ENCODE assay signal across 23 cellular contexts in the genomic region with DNA sequence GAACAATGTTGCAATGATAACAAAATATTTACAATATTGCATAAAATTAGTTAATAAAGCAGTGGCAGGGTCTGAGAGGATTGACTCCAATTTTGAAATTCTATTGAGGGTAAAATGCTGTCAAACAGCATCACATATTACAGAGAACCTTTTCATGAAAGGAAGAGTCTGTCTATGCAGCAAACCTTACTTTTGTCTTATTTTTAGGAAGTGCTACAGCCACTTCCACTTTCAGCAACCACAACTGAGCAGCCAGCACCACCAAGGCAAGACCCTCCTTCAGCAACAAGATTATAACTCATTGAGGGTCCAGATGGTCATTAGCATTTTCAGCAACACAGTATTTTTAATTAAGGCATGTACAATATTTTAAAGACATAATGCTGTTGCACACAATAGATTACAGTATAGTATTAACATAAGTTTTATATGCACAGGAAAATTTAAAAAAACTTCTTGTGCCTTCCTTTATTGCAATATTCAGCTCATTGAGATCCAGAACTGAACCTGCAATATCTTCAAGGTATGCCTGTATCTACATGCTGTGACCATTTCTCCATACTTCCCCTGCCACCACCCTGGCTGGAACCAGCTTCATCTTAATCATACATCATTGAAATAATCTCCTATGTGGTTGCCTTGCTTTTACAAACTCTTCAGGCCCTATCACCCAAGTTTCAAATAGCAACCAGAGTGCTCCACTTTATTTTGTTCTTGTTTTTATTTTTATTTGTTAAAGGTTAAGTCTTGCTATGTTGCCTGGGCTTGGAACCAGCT.
"Had no signal": no experiment of that assay in that cellular context is flagged by ENCODE, and none has a peak within 500 bp of the region (broad histone marks: within the 10 kb centered on the region; RNA-seq: fewer than 3 reads in every experiment).

No MANE protein-coding gene starts in this region.

- DNase-seq: activated CD4-positive, alpha-beta memory T cell treated with anti-CD3 and anti-CD28 coated beads, Interleukin-2, amount 10 ng/mL, durations not matched to agents 7 days and 5 days; activated CD4-positive, alpha-beta T cell treated with anti-CD3 and anti-CD28 coated beads, Interleukin-2, amount 10 ng/mL, durations not matched to agents 24 days and 14 days; activated gamma-delta T cell; activated T-cell treated with anti-CD3 and anti-CD28 coated beads for 4 hours; anterior cingulate cortex; cerebellar nuclear complex; heart right ventricle; islet precursor cell; left cardiac atrium; pancreas; psoas muscle; stimulated activated CD4-positive, alpha-beta T cell treated with anti-CD3 and anti-CD28 coated beads, Interleukin-12 subunit alpha, Interleukin-12 subunit beta, amount 100 ng/mL, for 4 hours; stimulated activated naive CD8-positive, alpha-beta T cell treated with anti-CD3 and anti-CD28 coated beads, Interleukin-15, amount 100 ng/mL, for 72 hours; tibial artery had no signal

- H3K27me3 Mint-ChIP-seq: activated CD4-positive, alpha-beta memory T cell treated with anti-CD3 and anti-CD28 coated beads, Interleukin-2, amount 10 ng/mL, durations not matched to agents 7 days and 5 days; activated CD4-positive, alpha-beta T cell treated with anti-CD3 and anti-CD28 coated beads, Interleukin-2, amount 10 ng/mL, durations not matched to agents 24 days and 14 days; activated naive CD4-positive, alpha-beta T cell treated with anti-CD3 and anti-CD28 coated beads, Interleukin-2, amount 50 U/mL, for 24 hours; memory B cell; stimulated activated naive CD8-positive, alpha-beta T cell treated with anti-CD3 and anti-CD28 coated beads, Interleukin-15, amount 100 ng/mL, for 72 hours had no signal

- H3K9me3 ChIP-seq: heart right ventricle, neutrophil, pancreas, psoas muscle, right atrium auricular region, tibial artery had no signal

- H3K27ac ChIP-seq: heart right ventricle, neutrophil, pancreas, psoas muscle, right atrium auricular region, tibial artery, VCaP had no signal

- H3K9me3 Mint-ChIP-seq: nephron had no signal

- H3K27me3 ChIP-seq: heart right ventricle, neutrophil, pancreas, right atrium auricular region, tibial artery had no signal

- H3K4me1 Mint-ChIP-seq: activated CD4-positive, alpha-beta memory T cell treated with anti-CD3 and anti-CD28 coated beads, Interleukin-2, amount 10 ng/mL, durations not matched to agents 7 days and 5 days; activated CD4-positive, alpha-beta T cell treated with anti-CD3 and anti-CD28 coated beads, Interleukin-2, amount 10 ng/mL, durations not matched to agents 24 days and 14 days; activated naive CD4-positive, alpha-beta T cell treated with anti-CD3 and anti-CD28 coated beads, Interleukin-2, amount 50 U/mL, for 24 hours; memory B cell; nephron; stimulated activated naive CD8-positive, alpha-beta T cell treated with anti-CD3 and anti-CD28 coated beads, Interleukin-15, amount 100 ng/mL, for 72 hours had no signal

- H3K4me1 ChIP-seq: heart right ventricle, pancreas, psoas muscle, right atrium auricular region had no signal

- FAIRE-seq: pancreas had no signal

- ATAC-seq: activated CD4-positive, CD25-positive, alpha-beta regulatory T cell treated with anti-CD3 and anti-CD28 coated beads, Interleukin-2, amount 50 U/mL, for 24 hours; heart right ventricle; left cardiac atrium; pancreas; psoas muscle; stimulated activated naive CD8-positive, alpha-beta T cell treated with anti-CD3 and anti-CD28 coated beads, Interleukin-15, amount 100 ng/mL, for 72 hours had no signal

- H3K4me3 ChIP-seq: coronary artery, heart right ventricle, pancreas, psoas muscle, right atrium auricular region, tibial artery had no signal

- H3K4me3 Mint-ChIP-seq: activated CD4-positive, alpha-beta memory T cell treated with anti-CD3 and anti-CD28 coated beads, Interleukin-2, amount 10 ng/mL, durations not matched to agents 7 days and 5 days; activated CD4-positive, alpha-beta T cell treated with anti-CD3 and anti-CD28 coated beads, Interleukin-2, amount 10 ng/mL, durations not matched to agents 24 days and 14 days; activated naive CD4-positive, alpha-beta T cell treated with anti-CD3 and anti-CD28 coated beads, Interleukin-2, amount 50 U/mL, for 24 hours; activated T-helper 1 cell treated with anti-CD3 and anti-CD28 coated beads, Interleukin-12 subunit alpha, Interleukin-12 subunit beta, Interleukin-2, Interleukin-4 antibody, amounts not matched to agents 30 ng/mL and 10 ng/mL and 1 ng/mL, durations not matched to agents 14 hours and 24 hours and 36 hours; memory B cell; nephron; stimulated activated naive CD8-positive, alpha-beta T cell treated with anti-CD3 and anti-CD28 coated beads, Interleukin-15, amount 100 ng/mL, for 72 hours had no signal

- H3K36me3 ChIP-seq: heart right ventricle, neutrophil, pancreas, right atrium auricular region, tibial artery had no signal

- H3K36me3 Mint-ChIP-seq: activated naive CD4-positive, alpha-beta T cell treated with anti-CD3 and anti-CD28 coated beads, Interleukin-2, amount 50 U/mL, for 24 hours; memory B cell had no signal
